Comparison of ENCODE assay signal across 23 cellular contexts in the genomic region with DNA sequence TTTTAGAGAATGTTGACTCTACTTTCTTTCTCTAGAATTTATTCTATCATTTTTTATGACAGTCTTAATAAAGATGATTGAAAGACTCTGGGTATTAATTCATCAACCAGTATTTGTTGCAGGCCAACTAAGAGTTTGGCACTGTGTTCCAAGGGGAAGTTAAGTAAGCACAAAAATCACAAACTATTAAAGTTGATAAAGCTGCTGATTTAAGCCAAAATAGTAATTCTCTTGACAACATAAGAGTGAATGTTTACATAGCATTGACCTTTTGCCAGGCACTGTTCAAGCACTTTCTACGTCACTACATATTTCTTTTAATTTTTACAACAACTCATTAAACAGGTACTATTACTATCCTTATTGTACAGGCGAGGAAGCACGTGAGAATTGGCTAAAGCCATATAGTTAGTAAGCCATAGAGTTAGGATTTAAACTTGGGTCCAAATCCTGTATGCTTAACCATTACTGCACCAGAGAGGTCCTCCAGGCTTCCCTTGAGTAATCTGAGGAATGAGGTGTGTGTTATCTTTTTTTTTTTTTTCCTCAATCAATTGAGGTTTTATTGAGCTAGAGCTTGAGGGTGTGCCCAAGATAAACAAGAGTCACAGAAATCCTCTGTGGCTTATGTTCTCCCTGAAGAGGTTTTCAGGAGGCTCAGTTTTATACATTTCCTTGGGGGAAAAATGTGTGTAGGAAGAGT.
"Had no signal": no experiment of that assay in that cellular context is flagged by ENCODE, and none has a peak within 500 bp of the region (broad histone marks: within the 10 kb centered on the region; RNA-seq: fewer than 3 reads in every experiment).

No MANE protein-coding gene starts in this region.

- H3K36me3 Mint-ChIP-seq: natural killer cell had no signal

- ATAC-seq: activated CD8-positive, alpha-beta T cell treated with anti-CD3 and anti-CD28 coated beads, Interleukin-2, amount 10 ng/mL, durations not matched to agents 7 days and 5 days; activated naive CD4-positive, alpha-beta T cell treated with anti-CD3 and anti-CD28 coated beads, Interleukin-2, amount 50 U/mL, for 72 hours; activated T-helper 17 cell treated with anti-CD3 and anti-CD28 coated beads, Interleukin-2, amount 50 U/mL, for 72 hours; heart right ventricle; natural killer cell; right cardiac atrium had no signal

- H3K36me3 ChIP-seq: ascending aorta, breast epithelium, colonic mucosa, heart right ventricle, prostate gland, thyroid gland, WERI-Rb-1 had no signal

- H3K27ac Mint-ChIP-seq: activated CD8-positive, alpha-beta T cell treated with anti-CD3 and anti-CD28 coated beads, Interleukin-2, amount 10 ng/mL, durations not matched to agents 7 days and 5 days; activated naive CD4-positive, alpha-beta T cell treated with anti-CD3 and anti-CD28 coated beads, Interleukin-2, amount 50 U/mL, for 72 hours; activated T-cell treated with anti-CD3 and anti-CD28 coated beads, Interleukin-2, amount 50 U/mL, for 24 hours; activated T-helper 17 cell treated with anti-CD3 and anti-CD28 coated beads, Interleukin-2, amount 50 U/mL, for 72 hours; endodermal cell; natural killer cell; stimulated activated naive CD8-positive, alpha-beta T cell treated with anti-CD3 and anti-CD28 coated beads, Interleukin-15, Interleukin-2, amounts not matched to agents 100 ng/mL and 50 ng/mL, for 24 hours had no signal

- H3K4me1 ChIP-seq: ascending aorta, breast epithelium, colonic mucosa, heart right ventricle, prostate gland had no signal

- FAIRE-seq: keratinocyte had no signal

- H3K27me3 Mint-ChIP-seq: activated T-cell treated with anti-CD3 and anti-CD28 coated beads, Interleukin-2, amount 50 U/mL, for 24 hours; activated T-helper 17 cell treated with anti-CD3 and anti-CD28 coated beads, Interleukin-2, amount 50 U/mL, for 72 hours; central memory CD8-positive, alpha-beta T cell; stimulated activated naive CD8-positive, alpha-beta T cell treated with anti-CD3 and anti-CD28 coated beads, Interleukin-15, Interleukin-2, amounts not matched to agents 100 ng/mL and 50 ng/mL, for 24 hours had no signal

- H3K4me1 Mint-ChIP-seq: activated T-helper 17 cell treated with anti-CD3 and anti-CD28 coated beads, Interleukin-2, amount 50 U/mL, for 72 hours; central memory CD8-positive, alpha-beta T cell; natural killer cell had no signal

- H3K4me3 Mint-ChIP-seq: activated CD8-positive, alpha-beta T cell treated with anti-CD3 and anti-CD28 coated beads, Interleukin-2, amount 10 ng/mL, durations not matched to agents 7 days and 5 days; activated T-cell treated with anti-CD3 and anti-CD28 coated beads, Interleukin-2, amount 50 U/mL, for 24 hours; activated T-helper 17 cell treated with anti-CD3 and anti-CD28 coated beads, Interleukin-2, amount 50 U/mL, for 72 hours; central memory CD8-positive, alpha-beta T cell; endodermal cell; natural killer cell; stimulated activated naive CD8-positive, alpha-beta T cell treated with anti-CD3 and anti-CD28 coated beads, Interleukin-15, Interleukin-2, amounts not matched to agents 100 ng/mL and 50 ng/mL, for 24 hours had no signal

- H3K9me3 ChIP-seq: ascending aorta, breast epithelium, colonic mucosa, heart right ventricle, prostate gland, thyroid gland had no signal

- H3K27me3 ChIP-seq: ascending aorta, breast epithelium, colonic mucosa, heart right ventricle, thyroid gland had no signal

- DNase-seq: activated CD4-positive, alpha-beta T cell treated with anti-CD3 and anti-CD28 coated beads for 1 hour; activated CD4-positive, alpha-beta T cell treated with anti-CD3 and anti-CD28 coated beads, Interleukin-2, amount 50 U/mL, for 1 hour; activated CD8-positive, alpha-beta T cell treated with anti-CD3 and anti-CD28 coated beads, Interleukin-2, amount 10 ng/mL, durations not matched to agents 7 days and 5 days; activated T-cell treated with anti-CD3 and anti-CD28 coated beads, Interleukin-2, amount 50 U/mL, for 24 hours; colonic mucosa; endodermal cell; heart right ventricle; natural killer cell; right cardiac atrium; stimulated activated CD4-positive, alpha-beta T cell treated with anti-CD3 and anti-CD28 coated beads, Interleukin-1b, Interleukin-23, amount 100 ng/mL, for 48 hours; substantia nigra; thyroid gland; WERI-Rb-1 had no signal

- H3K9me3 Mint-ChIP-seq: endodermal cell had no signal

- H3K4me3 ChIP-seq: ascending aorta, breast epithelium, colonic mucosa, heart right ventricle, lung, prostate gland, thyroid gland had no signal

- H3K27ac ChIP-seq: ascending aorta, breast epithelium, colonic mucosa, epithelial cell of prostate, heart right ventricle, prostate gland, thyroid gland, WERI-Rb-1 had no signal
